In genomic region chr19:32580353-32580900, GRCh38 we compare ENCODE assay signal across 8 cellular contexts. TPM values are rescaled to one million over a fixed set of nuclear protein-coding genes. Genes with fewer than 3 reads are reported as not detected.
DNase-seq lines count a peak whose midpoint lies in the region; ATAC-seq and TF ChIP-seq lines count a peak whose summit lies in the region.

No MANE protein-coding gene starts in this region.

- no peak overlapping the region for H3K9ac ChIP-seq in fibroblast of lung (ENCODE audit: insufficient read depth, low read length)

- peaks cover 6% of the 10 kb centered on the region; the same call in 1 of the 2 replicates for H4K20me1 ChIP-seq in OCI-LY7 (ENCODE audit: insufficient read depth, low read length)
- H4K20me1 ChIP-seq in fibroblast of lung (ENCODE audit: control insufficient read depth, extremely low read depth, insufficient read depth, low read length), result no peaks in the 10 kb centered on the region

- 21% methylated on average over 22 of the region's 22 CpGs for WGBS in prostate gland

- H3K27me3 ChIP-seq in fibroblast of lung (ENCODE audit: control insufficient read depth, insufficient read depth, low read length) (no peaks in the 10 kb centered on the region), prostate gland (replicated peaks; ENCODE audit: insufficient read depth) (no peaks in the 10 kb centered on the region)

- H2AFZ ChIP-seq in OCI-LY7 (ENCODE audit: low read length) (peak overlapping the region; percentile 99), fibroblast of lung (ENCODE audit: low read length) (peak overlapping the region; percentile 97)

- H3K4me1 ChIP-seq in OCI-LY7 (ENCODE audit: insufficient read depth, low read length, poor library complexity, severe bottlenecking), result peaks cover 10% of the 10 kb centered on the region
- no peaks in the 10 kb centered on the region for H3K4me1 ChIP-seq in fibroblast of lung (ENCODE audit: control insufficient read depth, extremely low read depth, insufficient read depth, low read length)
- H3K4me1 ChIP-seq in prostate gland (replicated peaks), result no peaks in the 10 kb centered on the region

- TF ChIP-seq CTCF in OCI-LY7 (conservative IDR thresholded peaks at IDR 0.05; ENCODE audit: low read length), result no peak
- TF ChIP-seq CTCF in fibroblast of lung (conservative IDR thresholded peaks at IDR 0.05 in 1 of 2, IDR thresholded peaks at IDR 0.05 in 1 of 2; ENCODE audit: low read depth in 1 of 2, low read length in 2 of 2), result no peak
- no peak for TF ChIP-seq CTCF in prostate gland (IDR thresholded peaks at IDR 0.05)
- TF ChIP-seq CTCF in GM13977 (IDR thresholded peaks at IDR 0.05; ENCODE audit: extremely low read depth, insufficient read depth, missing control alignments), result no peak

- peak overlapping the region; percentile 87 for H3K4me2 ChIP-seq in OCI-LY7 (ENCODE audit: low read length)
- peak overlapping the region; percentile 80 for H3K4me2 ChIP-seq in fibroblast of lung (ENCODE audit: extremely low read depth, insufficient read depth, low read length)

- ATAC-seq in GM18511 (IDR thresholded peaks at IDR 0.05; ENCODE audit: unreplicated experiment) (peak; percentile 32), HG02588 (IDR thresholded peaks at IDR 0.05; ENCODE audit: unreplicated experiment) (peak; percentile 26)

- peaks cover 16% of the 10 kb centered on the region for H3K79me2 ChIP-seq in OCI-LY7 (ENCODE audit: insufficient read depth, low read depth, low read length)
- H3K79me2 ChIP-seq in fibroblast of lung (ENCODE audit: control insufficient read depth, insufficient read depth, low read length), result peaks cover 21% of the 10 kb centered on the region

- H3K27ac ChIP-seq in OCI-LY7 (ENCODE audit: low read depth, low read length, poor library complexity, severe bottlenecking) (no peak overlapping the region), fibroblast of lung (ENCODE audit: insufficient read depth, low read length) (no peak overlapping the region), prostate gland (peak overlapping the region; percentile 76 to 77)

- BruUV-seq in OCI-LY7 (replicated peaks; lab: Mats Ljungman, UMichigan), result no TSS peak

- CTCF ChIA-PET in OCI-LY7 (lab: Charles Lee; ENCODE audit: unreplicated experiment), result no interaction called here

- H3K4me3 ChIP-seq in OCI-LY7 (ENCODE audit: low read depth, low read length, poor library complexity, severe bottlenecking) (peak overlapping the region; percentile 93), fibroblast of lung (replicated peaks in 1 of 4; ENCODE audit: control extremely low read depth in 1 of 4, insufficient read depth in 1 of 4, low read depth in 3 of 4, low read length in 4 of 4) (peak overlapping the region; percentile 64 to 94 (median 76)), prostate gland (peak overlapping the region; percentile 94 to 95)

- peak; percentile 4 for DNase-seq in OCI-LY7 (ENCODE audit: low spot score)
- no peak for DNase-seq in fibroblast of lung (ENCODE audit: low read depth in 2 of 2)
- no peak for DNase-seq in prostate gland (ENCODE audit: low spot score)
- no peak for DNase-seq in inferior parietal cortex (ENCODE audit: extremely low spot score)
- DNase-seq in GM13977 (ENCODE audit: low spot score), result no peak
- DNase-seq in EL, result no peak

- intact Hi-C loops in OCI-LY7 (cut with micrococcal nuclease; ENCODE audit: unreplicated experiment), result loop anchor here (5.0 to 10.0 kb wide), 3 partner anchors 176 to 792 kb away; partner anchors contain the start of genes CEBPG and DPY19L3
- intact Hi-C loops in prostate gland (cut with DNase I), result no loop called here

- POLR2A ChIA-PET in OCI-LY7 (lab: Charles Lee), result no interaction called here

- in situ Hi-C loops in GM13977 (cut with MboI; ENCODE audit: low pct_unique_long_range_greater_than_20kb, low sequenced_read_pairs, unreplicated experiment), result no loop called here

- no peaks in the 10 kb centered on the region for H3K9me3 ChIP-seq in OCI-LY7 (ENCODE audit: low read length)
- H3K9me3 ChIP-seq in fibroblast of lung (ENCODE audit: control insufficient read depth, insufficient read depth, low read depth, low read length), result no peaks in the 10 kb centered on the region
- no peaks in the 10 kb centered on the region for H3K9me3 ChIP-seq in prostate gland

- no peaks in the 10 kb centered on the region for H3K9me2 ChIP-seq in OCI-LY7 (ENCODE audit: insufficient read depth, low read length)

- H3K36me3 ChIP-seq in OCI-LY7 (ENCODE audit: insufficient read depth, low read length) (peaks cover 32% of the 10 kb centered on the region), fibroblast of lung (ENCODE audit: control insufficient read depth, insufficient read depth, low read length) (peaks cover 3% of the 10 kb centered on the region), prostate gland (no peaks in the 10 kb centered on the region)

- TF ChIP-seq POLR2A in prostate gland (IDR thresholded peaks at IDR 0.05), result no peak

RNA-seq across cellular contexts. Expression of gene PDCD5, which starts 0.6 kb away (rescaled TPM):
- total RNA-seq in OCI-LY7 (2014; rRNA removed; shearing (Covaris generic)), result 162 and 200 TPM in 2 replicates
- total RNA-seq in OCI-LY7 (2022) (170 and 186 TPM in 2 replicates), fibroblast of lung (93.7 and 107 TPM in 2 replicates), prostate gland (100 to 1,000 TPM in 1 of 2 donors, 10 to 100 TPM in 1; 92.8 to 106 TPM)
- polyA plus RNA-seq in fibroblast of lung, result 115 and 117 TPM in 2 replicates
- 176 and 203 TPM in 2 replicates for polyA plus RNA-seq in fibroblast of lung (2012)
- polyA minus RNA-seq in fibroblast of lung (ENCODE audit: low replicate concordance), result 2.4 and 3.4 TPM in 2 replicates

Comparison
In these comparisons a context has a peak if more than half of its experiments do, and no peak if none do; other contexts are left out.
1. H3K27ac ChIP-seq: peak in prostate gland (2 of 2); none in OCI-LY7 (single experiment) and fibroblast of lung (single experiment).
2. Peak in every context shown above with its lines, with median percentiles within 50 percentile points of each other: H3K4me3 ChIP-seq.